In the genomic region with DNA sequence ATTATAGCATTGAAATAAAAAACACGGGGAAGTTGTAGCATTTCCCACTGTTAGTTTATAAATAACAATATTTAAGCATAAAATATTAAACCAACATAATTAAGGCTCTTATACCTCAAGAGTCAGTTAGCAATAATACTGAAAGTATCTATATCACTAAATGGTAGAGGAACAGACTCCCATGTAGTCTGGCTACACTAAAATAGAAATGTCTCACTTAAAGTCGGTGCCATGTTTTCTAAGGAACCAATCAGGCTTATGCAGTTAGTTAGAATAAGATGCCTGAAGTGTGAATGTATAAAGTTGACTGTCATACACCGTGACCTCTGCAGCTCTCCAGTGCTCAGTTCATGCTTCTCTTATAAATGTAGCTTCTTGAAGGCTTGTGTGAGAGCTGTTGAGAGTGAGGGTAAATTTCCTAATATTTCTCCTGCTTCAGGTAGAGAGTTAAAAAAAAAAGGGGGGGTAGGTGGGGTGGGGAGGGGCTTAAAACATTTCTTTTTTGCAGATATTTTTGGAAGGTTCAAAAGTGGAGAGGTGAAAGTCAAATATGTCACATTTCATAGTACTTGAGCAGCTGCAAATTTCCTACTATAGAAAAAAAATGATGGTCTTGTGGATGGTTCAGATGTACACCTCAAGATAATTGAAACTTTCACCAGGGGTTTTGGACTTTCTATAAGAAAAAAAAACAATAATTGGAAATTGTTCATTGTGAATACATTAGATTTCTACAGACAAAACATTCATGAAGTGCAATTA, we compare ENCODE assay signal across 27 cellular contexts.
"Had no signal": no experiment of that assay in that cellular context is flagged by ENCODE, and none has a peak within 500 bp of the region (broad histone marks: within the 10 kb centered on the region; RNA-seq: fewer than 3 reads in every experiment).

No MANE protein-coding gene starts in this region.

- H3K4me1 ChIP-seq: Peyer's patch had no signal

- FAIRE-seq: astrocyte had no signal

- ATAC-seq: activated naive CD4-positive, alpha-beta T cell treated with anti-CD3 and anti-CD28 coated beads, Interleukin-2, amount 50 U/mL, for 72 hours; activated naive CD8-positive, alpha-beta T cell treated with anti-CD3 and anti-CD28 coated beads, Interleukin-2, amount 50 U/mL, for 24 hours; activated T-cell treated with anti-CD3 and anti-CD28 coated beads, Interleukin-2, amount 50 U/mL, for 4 hours; T-helper 17 cell; WTC11 had no signal

- H3K9me3 ChIP-seq: MG63, Peyer's patch had no signal

- H3K36me3 ChIP-seq: MG63, Peyer's patch had no signal

- H3K4me3 ChIP-seq: MG63, Peyer's patch had no signal

- DNase-seq: activated CD4-positive, alpha-beta memory T cell treated with anti-CD3 and anti-CD28 coated beads for 36 hours; activated CD4-positive, alpha-beta T cell treated with anti-CD3 and anti-CD28 coated beads, Interleukin-2, amount 10 ng/mL, durations not matched to agents 24 days and 14 days; activated CD4-positive, CD25-positive, alpha-beta regulatory T cell treated with anti-CD3 and anti-CD28 coated beads, Interleukin-2, amount 50 U/mL, for 72 hours; activated CD8-positive, alpha-beta memory T cell treated with anti-CD3 and anti-CD28 coated beads for 24 hours; activated effector memory CD4-positive, alpha-beta T cell treated with anti-CD3 and anti-CD28 coated beads, Interleukin-2, amount 50 U/mL, for 16 hours; activated naive CD4-positive, alpha-beta T cell treated with Interleukin-2 at 50 U/mL for 16 hours; activated naive CD8-positive, alpha-beta T cell treated with anti-CD3 and anti-CD28 coated beads, Interleukin-2, amount 50 U/mL, for 24 hours; activated T-cell treated with anti-CD3 and anti-CD28 coated beads, Interleukin-2, amount 50 U/mL, for 4 hours; amniotic stem cell; MG63; MV-4-11; NCI-H1092 treated with DMSO at 0.1 percent for 48 hours; NCI-H1417 treated with DMSO at 0.1 percent for 48 hours; NCI-H1694; NCI-H2029; NCI-H2107; NCI-H2171 treated with DMSO at 0.1 percent for 48 hours; NCI-H226; NCI-H526 treated with DMSO at 0.1 percent for 48 hours; NCI-H82; Peyer's patch; SIG-M5; T-helper 17 cell; T-helper 9 cell had no signal
